22 cellular contexts compared by ENCODE assay signal in the genomic region with DNA sequence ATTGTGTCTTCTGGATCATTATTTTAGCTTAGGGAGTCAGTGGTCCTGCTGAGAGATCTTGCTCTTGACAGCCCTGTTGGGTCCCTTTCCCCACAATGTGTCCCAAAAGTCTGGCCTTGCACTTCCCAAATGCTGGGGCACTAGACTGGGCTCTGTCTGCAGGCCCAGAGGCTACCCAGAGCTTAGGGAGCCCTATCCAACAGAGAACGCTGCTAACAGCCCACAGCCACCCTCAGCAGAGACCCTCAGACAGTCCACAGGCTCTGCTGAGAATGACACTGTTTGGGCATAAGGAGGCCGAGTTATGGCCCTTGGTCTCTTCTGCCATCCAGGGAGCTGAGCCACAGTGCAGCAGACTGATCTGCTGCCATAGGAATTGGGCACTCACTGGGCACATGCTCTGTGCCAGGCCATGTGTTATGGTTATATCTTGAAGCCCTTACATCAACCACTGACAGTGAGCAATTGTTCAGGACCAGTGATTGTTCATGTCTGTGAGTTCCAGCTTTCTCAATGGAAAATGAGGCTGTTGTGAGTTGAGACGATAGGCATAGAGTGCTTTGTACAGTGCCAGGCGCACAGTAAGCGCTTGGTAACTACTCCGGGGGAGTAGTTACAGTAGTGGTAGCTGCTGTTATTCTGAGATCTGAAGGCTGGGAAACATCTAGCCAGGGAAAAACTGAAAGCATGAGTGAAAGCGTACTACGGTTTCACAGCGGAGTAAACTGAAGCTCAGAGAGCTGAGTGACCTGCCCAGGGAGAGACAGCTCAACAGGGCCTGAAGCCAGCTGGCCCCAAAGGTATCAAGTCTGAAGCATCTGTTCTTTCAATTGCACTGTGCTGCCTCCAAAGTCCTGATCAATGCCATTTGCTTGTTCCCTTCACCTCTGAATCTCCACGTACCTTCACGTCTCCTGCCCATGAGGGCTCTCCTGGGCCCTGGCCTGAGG.
DNase-seq lines count a peak whose midpoint lies in the region; ATAC-seq and TF ChIP-seq lines count a peak whose summit lies in the region.
"Had no signal": no experiment of that assay in that cellular context is flagged by ENCODE, and none has a peak within 500 bp of the region (broad histone marks: within the 10 kb centered on the region; RNA-seq: fewer than 3 reads in every experiment).

No MANE protein-coding gene starts in this region.

- DNase-seq in G401 (ENCODE audit: low spot score): peak; percentile 43
- no peak for DNase-seq in central memory CD8-positive, alpha-beta T cell (ENCODE audit: low spot score in 2 of 2)
- no peak for DNase-seq in left lobe of liver (ENCODE audit: low spot score)
- DNase-seq in putamen (ENCODE audit: low spot score): peak; percentile 88
- no peak for DNase-seq in natural killer cell
- DNase-seq in mammary epithelial cell: no peak
- no peak for DNase-seq in coronary artery (ENCODE audit: low spot score)
- DNase-seq: activated CD8-positive, alpha-beta T cell treated with anti-CD3 and anti-CD28 coated beads for 36 hours; activated naive CD4-positive, alpha-beta T cell; activated T-cell treated with anti-CD3 and anti-CD28 coated beads, Interleukin-2, amount 50 U/mL, for 1 hour; Caco-2; endodermal cell; heart right ventricle; immature natural killer cell; naive B cell; NCI-H1092 treated with DMSO at 0.1 percent for 48 hours; NCI-H2107; NCI-H524; stimulated activated CD4-positive, alpha-beta T cell treated with anti-CD3 and anti-CD28 coated beads, Interleukin-4, amount 100 ng/mL, for 1 hour had no signal

- no peaks in the 10 kb centered on the region for H3K9me3 Mint-ChIP-seq in central memory CD8-positive, alpha-beta T cell
- H3K9me3 Mint-ChIP-seq in natural killer cell: no peaks in the 10 kb centered on the region
- H3K9me3 Mint-ChIP-seq: activated CD8-positive, alpha-beta T cell treated with anti-CD3 and anti-CD28 coated beads for 36 hours; endodermal cell; immature natural killer cell; naive B cell; stimulated activated naive CD8-positive, alpha-beta T cell treated with anti-CD3 and anti-CD28 coated beads, Interleukin-15, Interleukin-2, amounts not matched to agents 100 ng/mL and 50 ng/mL, for 24 hours; type B pancreatic cell had no signal

- peaks cover 11% of the 10 kb centered on the region for H3K4me1 Mint-ChIP-seq in central memory CD8-positive, alpha-beta T cell
- H3K4me1 Mint-ChIP-seq in natural killer cell: peaks cover 7 to 13% of the 10 kb centered on the region in 2 donors

- no peak for ATAC-seq in central memory CD8-positive, alpha-beta T cell (replicated peaks; ENCODE audit: extremely low read depth, poor library complexity, severe bottlenecking)
- peak; percentile 31 for ATAC-seq in left lobe of liver
- no peak for ATAC-seq in natural killer cell
- ATAC-seq: activated CD8-positive, alpha-beta T cell treated with anti-CD3 and anti-CD28 coated beads for 36 hours had no signal

- dilution Hi-C loops in mammary epithelial cell (cut with HindIII; ENCODE audit: low sequenced_read_pairs): no loop called here

- BruUV-seq in mammary epithelial cell (replicated peaks; lab: Mats Ljungman, UMichigan): no TSS peak

- H3K36me3 Mint-ChIP-seq in central memory CD8-positive, alpha-beta T cell (ENCODE audit: insufficient read depth): peaks cover 6% of the 10 kb centered on the region
- peaks cover 8% of the 10 kb centered on the region for H3K36me3 Mint-ChIP-seq in natural killer cell
- H3K36me3 Mint-ChIP-seq: naive B cell, type B pancreatic cell had no signal

- no peaks in the 10 kb centered on the region for H3K79me2 ChIP-seq in mammary epithelial cell (ENCODE audit: insufficient read depth, low read length)

- no peak overlapping the region for H3K4me3 Mint-ChIP-seq in central memory CD8-positive, alpha-beta T cell
- no peak overlapping the region for H3K4me3 Mint-ChIP-seq in natural killer cell
- H3K4me3 Mint-ChIP-seq: activated CD8-positive, alpha-beta T cell treated with anti-CD3 and anti-CD28 coated beads for 36 hours; endodermal cell; immature natural killer cell; stimulated activated naive CD8-positive, alpha-beta T cell treated with anti-CD3 and anti-CD28 coated beads, Interleukin-15, Interleukin-2, amounts not matched to agents 100 ng/mL and 50 ng/mL, for 24 hours; type B pancreatic cell had no signal

- in situ Hi-C loops in G401 (cut with HindIII; ENCODE audit: low sequenced_read_pairs) (no loop called here), mammary epithelial cell (cut with MboI; ENCODE audit: low sequenced_read_pairs in 2 of 2) (no loop called here)

- H3K27me3 ChIP-seq in mammary epithelial cell (ENCODE audit: insufficient read depth, low read length): no peaks in the 10 kb centered on the region
- H3K27me3 ChIP-seq: heart right ventricle had no signal

- no peaks in the 10 kb centered on the region for H3K27me3 Mint-ChIP-seq in central memory CD8-positive, alpha-beta T cell
- H3K27me3 Mint-ChIP-seq in natural killer cell (ENCODE audit: low read depth in 2 of 2): no peaks in the 10 kb centered on the region
- H3K27me3 Mint-ChIP-seq: activated CD8-positive, alpha-beta T cell treated with anti-CD3 and anti-CD28 coated beads for 36 hours; naive B cell; stimulated activated naive CD8-positive, alpha-beta T cell treated with anti-CD3 and anti-CD28 coated beads, Interleukin-15, Interleukin-2, amounts not matched to agents 100 ng/mL and 50 ng/mL, for 24 hours; type B pancreatic cell had no signal

- no peak overlapping the region for H3K9ac ChIP-seq in mammary epithelial cell (ENCODE audit: insufficient read depth, low read length)

- no peaks in the 10 kb centered on the region for H3K4me1 ChIP-seq in mammary epithelial cell (ENCODE audit: insufficient read depth, low read length)
- H3K4me1 ChIP-seq: Caco-2 had no signal

- no peak overlapping the region for H3K4me2 ChIP-seq in mammary epithelial cell (ENCODE audit: insufficient read depth, low read depth, low read length)

- H2AFZ ChIP-seq in mammary epithelial cell (ENCODE audit: low read depth, low read length): no peak overlapping the region

- H3K27ac Mint-ChIP-seq in central memory CD8-positive, alpha-beta T cell (ENCODE audit: low read depth): peak overlapping the region; percentile 39
- H3K27ac Mint-ChIP-seq in natural killer cell: no peak overlapping the region
- H3K27ac Mint-ChIP-seq: activated CD8-positive, alpha-beta T cell treated with anti-CD3 and anti-CD28 coated beads for 36 hours; endodermal cell; stimulated activated naive CD8-positive, alpha-beta T cell treated with anti-CD3 and anti-CD28 coated beads, Interleukin-15, Interleukin-2, amounts not matched to agents 100 ng/mL and 50 ng/mL, for 24 hours; type B pancreatic cell had no signal

- no peak overlapping the region for H3K27ac ChIP-seq in mammary epithelial cell (ENCODE audit: insufficient read depth, low read depth, low read length)
- no peak overlapping the region for H3K27ac ChIP-seq in coronary artery
- H3K27ac ChIP-seq: heart right ventricle had no signal

- intact Hi-C loops in natural killer cell (cut with micrococcal nuclease): no loop called here
- intact Hi-C loops in mammary epithelial cell (cut with micrococcal nuclease): no loop called here

- CTCF ChIA-PET in mammary epithelial cell (lab: Charles Lee; ENCODE audit: low non-redundant PET): no interaction called here

- H3K36me3 ChIP-seq in mammary epithelial cell (ENCODE audit: insufficient read depth, low read length): no peaks in the 10 kb centered on the region

- TF ChIP-seq CTCF in natural killer cell (IDR thresholded peaks at IDR 0.05) (no peak), mammary epithelial cell (conservative IDR thresholded peaks at IDR 0.05 in 1 of 2, IDR thresholded peaks at IDR 0.05 in 1 of 2; ENCODE audit: extremely low read depth in 1 of 2, insufficient read depth in 1 of 2, low read depth in 1 of 2, low read length in 2 of 2) (no peak), coronary artery (IDR thresholded peaks at IDR 0.05) (no peak)

- no peaks in the 10 kb centered on the region for H4K20me1 ChIP-seq in mammary epithelial cell (ENCODE audit: insufficient read depth, low read length)

- H3K4me3 ChIP-seq in mammary epithelial cell (replicated peaks in 1 of 3; ENCODE audit: insufficient read depth in 1 of 3, low read depth in 2 of 3, low read length in 3 of 3) (no peak overlapping the region), coronary artery (no peak overlapping the region)
- H3K4me3 ChIP-seq: heart right ventricle, lung had no signal

- H3K9me3 ChIP-seq in mammary epithelial cell (replicated peaks; ENCODE audit: insufficient read depth, low read length): no peaks in the 10 kb centered on the region
- H3K9me3 ChIP-seq: Caco-2, heart right ventricle had no signal

- WGBS in mammary epithelial cell (ENCODE audit: low coverage, missing lambda C conversion rate): 99% methylated on average over 11 of the region's 11 CpGs

Comparison
In these comparisons a context has a peak if more than half of its experiments do, and no peak if none do; other contexts are left out.
1. DNase-seq: peak in G401 (single experiment) and putamen (single experiment); none in central memory CD8-positive, alpha-beta T cell (0 of 2), left lobe of liver (single experiment), natural killer cell (single experiment), mammary epithelial cell (single experiment) and coronary artery (single experiment).